26 cellular contexts compared by ENCODE assay signal in genomic region chr2:239609162-239609561, GRCh38.
DNase-seq lines count a peak whose midpoint lies in the region; ATAC-seq lines count a peak whose summit lies in the region.
"Had no signal": no experiment of that assay in that cellular context is flagged by ENCODE, and none has a peak within 500 bp of the region (broad histone marks: within the 10 kb centered on the region; RNA-seq: fewer than 3 reads in every experiment).

No MANE protein-coding gene starts in this region.

- DNase-seq in left lobe of liver (ENCODE audit: low spot score) (peak; percentile 33), sciatic nerve (ENCODE audit: low spot score) (peak; percentile 53), HT-29 (ENCODE audit: low spot score) (no peak), NCI-H146 (lab: John Stamatoyannopoulos, UW) (no peak), T-helper 17 cell (no peak)
- DNase-seq: activated CD4-positive, CD25-positive, alpha-beta regulatory T cell treated with anti-CD3 and anti-CD28 coated beads, Interleukin-2, amount 50 U/mL, for 72 hours; activated effector memory CD4-positive, alpha-beta T cell treated with anti-CD3 and anti-CD28 coated beads, Interleukin-2, amount 50 U/mL, for 16 hours; activated naive CD8-positive, alpha-beta T cell treated with anti-CD3 and anti-CD28 coated beads, Interleukin-2, amount 10 ng/mL, durations not matched to agents 7 days and 5 days; C1 segment of cervical spinal cord; cortex of kidney; foreskin melanocyte; heart right ventricle; kidney glomerular epithelial cell; natural killer cell; NCI-H1436; NCI-H2107; SHP77 treated with DMSO at 0.1 percent for 48 hours; stimulated activated CD4-positive, alpha-beta T cell treated with anti-CD3 and anti-CD28 coated beads, Interleukin-4, amount 100 ng/mL, for 1 hour had no signal

- intact Hi-C loops in sciatic nerve (cut with DNase I) = no loop called here

- H4K20me1 ChIP-seq in BLaER1 treated with 17β-estradiol and CSF1 and Interleukin-3, amounts not matched to agents 10 nM and 100 nM = no peaks in the 10 kb centered on the region

- H3K9me3 ChIP-seq in BLaER1 treated with 17β-estradiol and CSF1 and Interleukin-3, amounts not matched to agents 10 nM and 100 nM (replicated peaks in 1 of 11) = peaks cover 1 to 21% (median 10%) of the 10 kb centered on the region in 11 experiments; a peak in 17 of 22 replicates
- no peaks in the 10 kb centered on the region for H3K9me3 ChIP-seq in T-helper 17 cell (ENCODE audit: control insufficient read depth, low read length, poor library complexity, severe bottlenecking)
- H3K9me3 ChIP-seq: heart right ventricle, mucosa of descending colon, pancreas, tibial nerve had no signal

- peak overlapping the region in 2 of 3 donors; percentile 19 to 57 for H3K27ac Mint-ChIP-seq in IgD-negative memory B cell
- H3K27ac Mint-ChIP-seq in T-helper 17 cell = no peak overlapping the region
- H3K27ac Mint-ChIP-seq: activated CD8-positive, alpha-beta T cell treated with anti-CD3 and anti-CD28 coated beads for 36 hours; activated naive CD8-positive, alpha-beta T cell treated with anti-CD3 and anti-CD28 coated beads, Interleukin-2, amount 10 ng/mL, durations not matched to agents 7 days and 5 days; natural killer cell; T-helper 2 cell treated with Interferon-gamma antibody and Interleukin-4, amounts not matched to agents 5 μg/mL and 100 μg/mL, for 36 hours had no signal

- H3K9me3 Mint-ChIP-seq in IgD-negative memory B cell = peaks cover 0 to 3% (median 2%) of the 10 kb centered on the region in 3 donors
- H3K9me3 Mint-ChIP-seq: activated CD8-positive, alpha-beta T cell treated with anti-CD3 and anti-CD28 coated beads for 36 hours; activated naive CD8-positive, alpha-beta T cell treated with anti-CD3 and anti-CD28 coated beads, Interleukin-2, amount 10 ng/mL, durations not matched to agents 7 days and 5 days; natural killer cell; T-helper 2 cell treated with Interferon-gamma antibody and Interleukin-4, amounts not matched to agents 5 μg/mL and 100 μg/mL, for 36 hours had no signal

- H3K4me1 Mint-ChIP-seq in IgD-negative memory B cell (no peaks in the 10 kb centered on the region), T-helper 17 cell (peaks cover 6% of the 10 kb centered on the region)
- H3K4me1 Mint-ChIP-seq: activated naive CD8-positive, alpha-beta T cell treated with anti-CD3 and anti-CD28 coated beads, Interleukin-2, amount 10 ng/mL, durations not matched to agents 7 days and 5 days had no signal

- peak overlapping the region in 7 of 11 experiments; percentile 77 to 94 (median 86); a peak in 12 of 22 replicates for H3K27ac ChIP-seq in BLaER1 treated with 17β-estradiol and CSF1 and Interleukin-3, amounts not matched to agents 10 nM and 100 nM
- H3K27ac ChIP-seq: heart right ventricle, pancreas, tibial nerve had no signal

- ATAC-seq in left lobe of liver = no peak
- no peak for ATAC-seq in sciatic nerve
- ATAC-seq in GM21367 (IDR thresholded peaks at IDR 0.05; ENCODE audit: unreplicated experiment) = no peak
- no peak for ATAC-seq in T-helper 17 cell
- ATAC-seq: activated CD8-positive, alpha-beta T cell treated with anti-CD3 and anti-CD28 coated beads for 36 hours; mucosa of descending colon had no signal

- peak overlapping the region in 1 of 11 experiments; percentile 81; a peak in 2 of 22 replicates for H3K9ac ChIP-seq in BLaER1 treated with 17β-estradiol and CSF1 and Interleukin-3, amounts not matched to agents 10 nM and 100 nM

- no peak overlapping the region for H3K4me3 ChIP-seq in BLaER1 treated with 17β-estradiol and CSF1 and Interleukin-3, amounts not matched to agents 10 nM and 100 nM
- H3K4me3 ChIP-seq: heart right ventricle, mucosa of descending colon, pancreas, tibial nerve had no signal

- H3K4me3 Mint-ChIP-seq in IgD-negative memory B cell (no peak overlapping the region), T-helper 17 cell (no peak overlapping the region)
- H3K4me3 Mint-ChIP-seq: activated CD8-positive, alpha-beta T cell treated with anti-CD3 and anti-CD28 coated beads for 36 hours; activated naive CD8-positive, alpha-beta T cell treated with anti-CD3 and anti-CD28 coated beads, Interleukin-2, amount 10 ng/mL, durations not matched to agents 7 days and 5 days; T-helper 2 cell treated with Interferon-gamma antibody and Interleukin-4, amounts not matched to agents 5 μg/mL and 100 μg/mL, for 36 hours had no signal

- peaks cover 50 to 72% (median 60%) of the 10 kb centered on the region in 10 experiments for H3K4me1 ChIP-seq in BLaER1 treated with 17β-estradiol and CSF1 and Interleukin-3, amounts not matched to agents 10 nM and 100 nM
- H3K4me1 ChIP-seq: pancreas had no signal

- H3K27me3 Mint-ChIP-seq in IgD-negative memory B cell (peaks cover 1% of the 10 kb centered on the region), T-helper 17 cell (no peaks in the 10 kb centered on the region)

- H3K4me2 ChIP-seq in BLaER1 treated with 17β-estradiol and CSF1 and Interleukin-3, amounts not matched to agents 10 nM and 100 nM = peak overlapping the region; percentile 15 to 94 (median 86); a peak in 21 of 22 replicates

- H3K27me3 ChIP-seq in BLaER1 treated with 17β-estradiol and CSF1 and Interleukin-3, amounts not matched to agents 10 nM and 100 nM = no peaks in the 10 kb centered on the region
- H3K27me3 ChIP-seq: tibial nerve had no signal

- H3K36me3 Mint-ChIP-seq in IgD-negative memory B cell (no peaks in the 10 kb centered on the region), T-helper 17 cell (ENCODE audit: low read depth) (peaks cover 2% of the 10 kb centered on the region)
- H3K36me3 Mint-ChIP-seq: activated naive CD8-positive, alpha-beta T cell treated with anti-CD3 and anti-CD28 coated beads, Interleukin-2, amount 10 ng/mL, durations not matched to agents 7 days and 5 days; natural killer cell had no signal

- no peaks in the 10 kb centered on the region for H3K36me3 ChIP-seq in BLaER1 treated with 17β-estradiol and CSF1 and Interleukin-3, amounts not matched to agents 10 nM and 100 nM
- H3K36me3 ChIP-seq: heart right ventricle, pancreas, tibial nerve had no signal

Comparison
In these comparisons a context has a peak if more than half of its experiments do, and no peak if none do; other contexts are left out.
1. DNase-seq: peak in left lobe of liver (single experiment) and sciatic nerve (single experiment); none in HT-29 (single experiment), NCI-H146 (single experiment) and T-helper 17 cell (0 of 3).